In genomic region chr12:32755654-32756475, GRCh38 we compare ENCODE assay signal across 1 cellular context.
TF ChIP-seq lines count a peak whose summit lies in the region.

Gene YARS2, minus strand, starts transcription at chr12:32755897. Its CDS starts 23 bp downstream, at chr12:32755874.

TF ChIP-seq in HepG2, 621 proteins besides CTCF, POLR2A, EP300 and RAD21 (continued from another document and continues in another):
- TF ChIP-seq AFF4 (CRISPR knock-in tag; IDR thresholded peaks at IDR 0.05) (no peak; the same call in 1 of the 2 replicates), ZC3H4 (CRISPR knock-in tag; IDR thresholded peaks at IDR 0.05; ENCODE audit: borderline replicate concordance) (no peak), ZFP36L2 (CRISPR knock-in tag; IDR thresholded peaks at IDR 0.05) (no peak), AKAP8 (CRISPR knock-in tag; IDR thresholded peaks at IDR 0.05) (no peak), KAT2B (IDR thresholded peaks at IDR 0.05; ENCODE audit: borderline replicate concordance, low read depth, low read length) (no peak), NR3C1 (CRISPR knock-in tag; IDR thresholded peaks at IDR 0.05) (no peak), CREB3 (CRISPR knock-in tag; IDR thresholded peaks at IDR 0.05) (no peak), ARHGAP35 (CRISPR knock-in tag; IDR thresholded peaks at IDR 0.05; ENCODE audit: borderline replicate concordance) (no peak), ZBTB3 (CRISPR knock-in tag; IDR thresholded peaks at IDR 0.05; ENCODE audit: borderline replicate concordance, low read depth) (no peak), ERF (CRISPR knock-in tag; IDR thresholded peaks at IDR 0.05) (peak; percentile 19), YEATS2 (CRISPR knock-in tag; IDR thresholded peaks at IDR 0.05; ENCODE audit: borderline replicate concordance) (peak; percentile 54; the same call in 1 of the 2 replicates), GABPA (IDR thresholded peaks at IDR 0.05; ENCODE audit: low read depth, low read length) (no peak), GABPA (CRISPR knock-in tag; IDR thresholded peaks at IDR 0.05; ENCODE audit: low read depth) (peak; percentile 58), RBM39 (IDR thresholded peaks at IDR 0.05; ENCODE audit: low read depth, low read length, poor library complexity, severe bottlenecking) (peak; percentile 91), ZNF274 (CRISPR knock-in tag; IDR thresholded peaks at IDR 0.05) (peak; percentile 55; the same call in 1 of the 2 replicates), NFE2L1 (CRISPR knock-in tag; IDR thresholded peaks at IDR 0.05; ENCODE audit: borderline replicate concordance) (no peak), ZNF580 (CRISPR knock-in tag; IDR thresholded peaks at IDR 0.05; ENCODE audit: borderline replicate concordance, low read depth) (0 out of 2 replicates have a peak, but pooled peaks have one; percentile 29), ZSCAN31 (CRISPR knock-in tag; IDR thresholded peaks at IDR 0.05; ENCODE audit: low read depth) (peak; percentile 54; the same call in 1 of the 2 replicates), THAP8 (CRISPR knock-in tag; IDR thresholded peaks at IDR 0.05; ENCODE audit: borderline replicate concordance) (no peak), ZNF275 (CRISPR knock-in tag; IDR thresholded peaks at IDR 0.05; ENCODE audit: borderline replicate concordance) (0 out of 2 replicates have a peak, but pooled peaks have one; percentile 29), ZNF678 (CRISPR knock-in tag; IDR thresholded peaks at IDR 0.05) (no peak), ZNF607 (CRISPR knock-in tag; IDR thresholded peaks at IDR 0.05; ENCODE audit: borderline replicate concordance) (no peak), ZNF577 (CRISPR knock-in tag; IDR thresholded peaks at IDR 0.05; ENCODE audit: borderline replicate concordance, low read depth) (no peak), MEIS2 (CRISPR knock-in tag; IDR thresholded peaks at IDR 0.05) (no peak), ZNF790 (CRISPR knock-in tag; IDR thresholded peaks at IDR 0.05; ENCODE audit: borderline replicate concordance) (no peak), TCF12 (IDR thresholded peaks at IDR 0.05) (no peak), TCF12 (CRISPR knock-in tag; IDR thresholded peaks at IDR 0.05) (no peak), HOXA3 (CRISPR knock-in tag; IDR thresholded peaks at IDR 0.05) (peak; percentile 51), ZNF280D (CRISPR knock-in tag; IDR thresholded peaks at IDR 0.05) (no peak), ZNF572 (CRISPR knock-in tag; IDR thresholded peaks at IDR 0.05) (no peak), SKIL (CRISPR knock-in tag; IDR thresholded peaks at IDR 0.05; ENCODE audit: borderline replicate concordance) (no peak), ZIK1 (CRISPR knock-in tag; IDR thresholded peaks at IDR 0.05; ENCODE audit: borderline replicate concordance, low read depth) (no peak; the same call in 1 of the 2 replicates), ATF1 (CRISPR knock-in tag; IDR thresholded peaks at IDR 0.05) (peak; percentile 81), CSRNP1 (CRISPR knock-in tag; IDR thresholded peaks at IDR 0.05) (peak; percentile 71; the same call in 1 of the 2 replicates), PRDM10 (CRISPR knock-in tag; IDR thresholded peaks at IDR 0.05; ENCODE audit: low read depth) (peak; percentile 11; the same call in 1 of the 2 replicates), MEF2D (CRISPR knock-in tag; IDR thresholded peaks at IDR 0.05) (no peak), ATF7 (IDR thresholded peaks at IDR 0.05) (no peak), ATF7 (CRISPR knock-in tag; IDR thresholded peaks at IDR 0.05) (no peak), SALL1 (CRISPR knock-in tag; IDR thresholded peaks at IDR 0.05) (peak; percentile 54; the same call in 1 of the 2 replicates), MAZ (IDR thresholded peaks at IDR 0.05; ENCODE audit: borderline replicate concordance, low read depth, low read length) (peak; percentile 13; the same call in 1 of the 2 replicates), MAZ (CRISPR knock-in tag; IDR thresholded peaks at IDR 0.05; ENCODE audit: low read depth) (no peak; the same call in 1 of the 2 replicates), FOXC1 (CRISPR knock-in tag; IDR thresholded peaks at IDR 0.05; ENCODE audit: borderline replicate concordance) (0 out of 2 replicates have a peak, but pooled peaks have one; percentile 7), SIN3A (IDR thresholded peaks at IDR 0.05; ENCODE audit: borderline replicate concordance, low read depth, low read length) (peak; percentile 71; the same call in 1 of the 2 replicates), POGZ (CRISPR knock-in tag; IDR thresholded peaks at IDR 0.05) (peak; percentile 59; the same call in 1 of the 2 replicates), ZNF709 (CRISPR knock-in tag; IDR thresholded peaks at IDR 0.05) (peak; percentile 62; the same call in 1 of the 2 replicates), NPAS2 (CRISPR knock-in tag; IDR thresholded peaks at IDR 0.05; ENCODE audit: borderline replicate concordance) (no peak), ZNF530 (CRISPR knock-in tag; IDR thresholded peaks at IDR 0.05; ENCODE audit: low read depth) (no peak), ZSCAN30 (CRISPR knock-in tag; IDR thresholded peaks at IDR 0.05) (no peak), MXD4 (CRISPR knock-in tag; IDR thresholded peaks at IDR 0.05) (no peak), ZNF614 (CRISPR knock-in tag; IDR thresholded peaks at IDR 0.05; ENCODE audit: borderline replicate concordance) (no peak)
